Comparison of ENCODE assay signal across 36 cellular contexts in the genomic region with DNA sequence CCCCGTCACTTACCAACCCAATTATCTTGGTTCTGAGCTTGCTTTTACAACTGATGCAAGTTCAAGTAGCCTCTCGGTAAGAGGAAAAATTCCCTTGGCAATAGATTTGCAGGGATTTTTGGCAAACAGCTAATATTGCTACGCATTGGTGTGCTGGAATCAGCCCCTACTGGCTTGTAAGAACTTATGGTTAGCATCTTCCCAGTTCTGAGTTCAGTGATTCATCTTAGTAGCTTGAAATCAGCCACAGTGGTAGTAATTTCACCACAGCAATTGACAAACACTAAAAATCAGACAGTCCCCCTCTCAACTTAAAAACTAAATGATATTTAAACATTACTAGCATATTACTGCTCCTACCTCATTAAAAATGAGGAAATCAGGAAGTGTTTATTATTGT. TPM values are rescaled to one million over a fixed set of nuclear protein-coding genes. Genes with fewer than 3 reads are reported as not detected.
"Had no signal": no experiment of that assay in that cellular context is flagged by ENCODE, and none has a peak within 500 bp of the region (broad histone marks: within the 10 kb centered on the region; RNA-seq: fewer than 3 reads in every experiment).

No MANE protein-coding gene starts in this region.

- H3K27ac ChIP-seq: colonic mucosa, epithelial cell of prostate, gastrocnemius medialis, hepatocyte, ovary, psoas muscle, sigmoid colon, thoracic aorta, tibial nerve, upper lobe of right lung, uterus had no signal

- H3K9me3 Mint-ChIP-seq: dendritic cell treated with granulocyte-macrophage colony-stimulating factor and Interleukin-4, amounts not matched to agents 40 ng/mL and 50 ng/mL, for 4 days; endodermal cell; memory B cell; stimulated activated memory B cell treated with anti-CD40 and anti-IgM and Interleukin-4, amounts not matched to agents 10 μg/mL and 1 μg/mL and 100 μg/mL, for 72 hours; stimulated activated naive CD8-positive, alpha-beta T cell treated with anti-CD3 and anti-CD28 coated beads, Interleukin-15, Interleukin-2, amounts not matched to agents 100 ng/mL and 50 ng/mL, for 24 hours had no signal

- H3K4me3 ChIP-seq: colonic mucosa, gastrocnemius medialis, hepatocyte, lung, ovary, psoas muscle, sigmoid colon, thoracic aorta, tibial nerve, upper lobe of right lung, uterus had no signal

- DNase-seq: colonic mucosa; effector CD8-positive, alpha-beta T cell; endodermal cell; gastrocnemius medialis; head of caudate nucleus; kidney; natural killer cell; occipital lobe; ovary; posterior cingulate gyrus; psoas muscle; right cardiac atrium; sigmoid colon; stimulated activated CD4-positive, alpha-beta T cell treated with anti-CD3 and anti-CD28 coated beads, Interleukin-2, amount 100 ng/mL, for 24 hours; stimulated activated CD4-positive, alpha-beta T cell treated with anti-CD3 and anti-CD28 coated beads, Interleukin-4, amount 100 ng/mL, for 24 hours; upper lobe of right lung; uterus had no signal

- H3K27me3 ChIP-seq: ovary had no signal

- H3K36me3 Mint-ChIP-seq: memory B cell; natural killer cell; stimulated activated memory B cell treated with anti-CD40 and anti-IgM and Interleukin-4, amounts not matched to agents 10 μg/mL and 1 μg/mL and 100 μg/mL, for 72 hours had no signal

- H3K36me3 ChIP-seq: colonic mucosa, gastrocnemius medialis, ovary, sigmoid colon, thoracic aorta, tibial nerve, upper lobe of right lung, uterus had no signal

- H3K27ac Mint-ChIP-seq: dendritic cell treated with granulocyte-macrophage colony-stimulating factor and Interleukin-4, amounts not matched to agents 40 ng/mL and 50 ng/mL, for 4 days; endodermal cell; memory B cell; natural killer cell; stimulated activated memory B cell treated with anti-CD40 and anti-IgM and Interleukin-4, amounts not matched to agents 10 μg/mL and 1 μg/mL and 100 μg/mL, for 72 hours; stimulated activated naive CD8-positive, alpha-beta T cell treated with anti-CD3 and anti-CD28 coated beads, Interleukin-15, Interleukin-2, amounts not matched to agents 100 ng/mL and 50 ng/mL, for 24 hours had no signal

- H3K9me3 ChIP-seq: colonic mucosa, gastrocnemius medialis, ovary, psoas muscle, sigmoid colon, thoracic aorta, tibial nerve, upper lobe of right lung, uterus had no signal

- ATAC-seq: esophagus mucosa; gastrocnemius medialis; left lobe of liver; natural killer cell; psoas muscle; right cardiac atrium; stimulated activated memory B cell treated with anti-CD40 and anti-IgM and Interleukin-4, amounts not matched to agents 10 μg/mL and 1 μg/mL and 100 μg/mL, for 72 hours; upper lobe of right lung had no signal

- H3K4me1 ChIP-seq: colonic mucosa, gastrocnemius medialis, psoas muscle, upper lobe of right lung, uterus had no signal

- H3K4me1 Mint-ChIP-seq: memory B cell, natural killer cell had no signal

- H3K4me3 Mint-ChIP-seq: dendritic cell treated with granulocyte-macrophage colony-stimulating factor and Interleukin-4, amounts not matched to agents 40 ng/mL and 50 ng/mL, for 4 days; endodermal cell; memory B cell; natural killer cell; stimulated activated memory B cell treated with anti-CD40 and anti-IgM and Interleukin-4, amounts not matched to agents 10 μg/mL and 1 μg/mL and 100 μg/mL, for 72 hours; stimulated activated naive CD8-positive, alpha-beta T cell treated with anti-CD3 and anti-CD28 coated beads, Interleukin-15, Interleukin-2, amounts not matched to agents 100 ng/mL and 50 ng/mL, for 24 hours had no signal

RNA-seq across cellular contexts. Expression of gene RAX, which starts 5.9 kb away (rescaled TPM):
- total RNA-seq: colonic mucosa, esophagus mucosa, fibroblast of lung, fibroblast of villous mesenchyme, gastrocnemius medialis, glomerular endothelial cell, hepatocyte, kidney, left lobe of liver, liver, lung, mononuclear cell, natural killer cell, occipital lobe, ovary, psoas muscle, renal cortical epithelial cell, right cardiac atrium, sigmoid colon, skeletal muscle tissue, thoracic aorta, tibial nerve, upper lobe of right lung, uterus had no signal
- polyA plus RNA-seq: fibroblast of lung, hepatocyte, liver, neural cell, ovary, psoas muscle, right cardiac atrium, sigmoid colon had no signal

RNA-seq across cellular contexts. Expression of gene CPLX4, which starts 39.3 kb away (rescaled TPM):
- total RNA-seq: colonic mucosa, endodermal cell, esophagus mucosa, fibroblast of lung, fibroblast of villous mesenchyme, gastrocnemius medialis, glomerular endothelial cell, hepatocyte, kidney, left lobe of liver, liver, lung, natural killer cell, occipital lobe, ovary, psoas muscle, renal cortical epithelial cell, right cardiac atrium, skeletal muscle tissue, thoracic aorta, tibial nerve, upper lobe of right lung, uterus had no signal
- polyA plus RNA-seq: fibroblast of lung, hepatocyte, liver, neural cell, ovary, psoas muscle, right cardiac atrium, sigmoid colon had no signal

RNA-seq across cellular contexts. Expression of gene GRP, which starts 59.2 kb away (rescaled TPM):
- total RNA-seq: colonic mucosa, esophagus mucosa, fibroblast of lung, fibroblast of villous mesenchyme, gastrocnemius medialis, glomerular endothelial cell, kidney, left lobe of liver, liver, natural killer cell, psoas muscle, renal cortical epithelial cell, right cardiac atrium, skeletal muscle tissue, thoracic aorta, tibial nerve, upper lobe of right lung, uterus had no signal
- polyA plus RNA-seq: fibroblast of lung, liver, neural cell, ovary, psoas muscle, right cardiac atrium had no signal
